1 cellular context compared by ENCODE assay signal in genomic region chr1:11526071-11526895, GRCh38.
TF ChIP-seq lines count a peak whose summit lies in the region.

No MANE protein-coding gene starts in this region.

TF ChIP-seq in HepG2, 621 proteins besides CTCF, POLR2A, EP300 and RAD21 (continued from another document):
- TF ChIP-seq, protein P1, sequence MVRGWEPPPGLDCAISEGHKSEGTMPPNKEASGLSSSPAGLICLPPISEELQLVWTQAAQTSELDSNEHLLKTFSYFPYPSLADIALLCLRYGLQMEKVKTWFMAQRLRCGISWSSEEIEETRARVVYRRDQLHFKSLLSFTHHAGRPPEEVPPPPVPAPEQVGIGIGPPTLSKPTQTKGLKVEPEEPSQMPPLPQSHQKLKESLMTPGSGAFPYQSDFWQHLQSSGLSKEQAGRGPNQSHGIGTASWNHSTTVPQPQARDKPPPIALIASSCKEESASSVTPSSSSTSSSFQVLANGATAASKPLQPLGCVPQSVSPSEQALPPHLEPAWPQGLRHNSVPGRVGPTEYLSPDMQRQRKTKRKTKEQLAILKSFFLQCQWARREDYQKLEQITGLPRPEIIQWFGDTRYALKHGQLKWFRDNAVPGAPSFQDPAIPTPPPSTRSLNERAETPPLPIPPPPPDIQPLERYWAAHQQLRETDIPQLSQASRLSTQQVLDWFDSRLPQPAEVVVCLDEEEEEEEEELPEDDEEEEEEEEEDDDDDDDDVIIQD (CRISPR knock-in tag; IDR thresholded peaks at IDR 0.05; ENCODE audit: low read depth): no peak
- TF ChIP-seq, protein P2, sequence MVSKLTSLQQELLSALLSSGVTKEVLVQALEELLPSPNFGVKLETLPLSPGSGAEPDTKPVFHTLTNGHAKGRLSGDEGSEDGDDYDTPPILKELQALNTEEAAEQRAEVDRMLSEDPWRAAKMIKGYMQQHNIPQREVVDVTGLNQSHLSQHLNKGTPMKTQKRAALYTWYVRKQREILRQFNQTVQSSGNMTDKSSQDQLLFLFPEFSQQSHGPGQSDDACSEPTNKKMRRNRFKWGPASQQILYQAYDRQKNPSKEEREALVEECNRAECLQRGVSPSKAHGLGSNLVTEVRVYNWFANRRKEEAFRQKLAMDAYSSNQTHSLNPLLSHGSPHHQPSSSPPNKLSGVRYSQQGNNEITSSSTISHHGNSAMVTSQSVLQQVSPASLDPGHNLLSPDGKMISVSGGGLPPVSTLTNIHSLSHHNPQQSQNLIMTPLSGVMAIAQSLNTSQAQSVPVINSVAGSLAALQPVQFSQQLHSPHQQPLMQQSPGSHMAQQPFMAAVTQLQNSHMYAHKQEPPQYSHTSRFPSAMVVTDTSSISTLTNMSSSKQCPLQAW (CRISPR knock-in tag; IDR thresholded peaks at IDR 0.05): no peak
- TF ChIP-seq THYN1 (CRISPR knock-in tag; IDR thresholded peaks at IDR 0.05; ENCODE audit: borderline replicate concordance, low read depth) (no peak), ZNF446 (CRISPR knock-in tag; IDR thresholded peaks at IDR 0.05) (no peak), RARA (CRISPR knock-in tag; IDR thresholded peaks at IDR 0.05) (no peak), LBX2 (CRISPR knock-in tag; IDR thresholded peaks at IDR 0.05; ENCODE audit: borderline replicate concordance) (no peak), ESRRA (CRISPR knock-in tag; IDR thresholded peaks at IDR 0.05; ENCODE audit: low read depth) (no peak), MTA3 (CRISPR knock-in tag; IDR thresholded peaks at IDR 0.05) (no peak), ZNF775 (CRISPR knock-in tag; IDR thresholded peaks at IDR 0.05; ENCODE audit: borderline replicate concordance) (no peak), ZNF552 (CRISPR knock-in tag; IDR thresholded peaks at IDR 0.05; ENCODE audit: borderline replicate concordance) (no peak), ZGPAT (CRISPR knock-in tag; IDR thresholded peaks at IDR 0.05) (no peak), ZBTB42 (CRISPR knock-in tag; IDR thresholded peaks at IDR 0.05) (no peak), SIN3A (IDR thresholded peaks at IDR 0.05; ENCODE audit: borderline replicate concordance, low read depth, low read length) (no peak)
- TF ChIP-seq, protein P3, sequence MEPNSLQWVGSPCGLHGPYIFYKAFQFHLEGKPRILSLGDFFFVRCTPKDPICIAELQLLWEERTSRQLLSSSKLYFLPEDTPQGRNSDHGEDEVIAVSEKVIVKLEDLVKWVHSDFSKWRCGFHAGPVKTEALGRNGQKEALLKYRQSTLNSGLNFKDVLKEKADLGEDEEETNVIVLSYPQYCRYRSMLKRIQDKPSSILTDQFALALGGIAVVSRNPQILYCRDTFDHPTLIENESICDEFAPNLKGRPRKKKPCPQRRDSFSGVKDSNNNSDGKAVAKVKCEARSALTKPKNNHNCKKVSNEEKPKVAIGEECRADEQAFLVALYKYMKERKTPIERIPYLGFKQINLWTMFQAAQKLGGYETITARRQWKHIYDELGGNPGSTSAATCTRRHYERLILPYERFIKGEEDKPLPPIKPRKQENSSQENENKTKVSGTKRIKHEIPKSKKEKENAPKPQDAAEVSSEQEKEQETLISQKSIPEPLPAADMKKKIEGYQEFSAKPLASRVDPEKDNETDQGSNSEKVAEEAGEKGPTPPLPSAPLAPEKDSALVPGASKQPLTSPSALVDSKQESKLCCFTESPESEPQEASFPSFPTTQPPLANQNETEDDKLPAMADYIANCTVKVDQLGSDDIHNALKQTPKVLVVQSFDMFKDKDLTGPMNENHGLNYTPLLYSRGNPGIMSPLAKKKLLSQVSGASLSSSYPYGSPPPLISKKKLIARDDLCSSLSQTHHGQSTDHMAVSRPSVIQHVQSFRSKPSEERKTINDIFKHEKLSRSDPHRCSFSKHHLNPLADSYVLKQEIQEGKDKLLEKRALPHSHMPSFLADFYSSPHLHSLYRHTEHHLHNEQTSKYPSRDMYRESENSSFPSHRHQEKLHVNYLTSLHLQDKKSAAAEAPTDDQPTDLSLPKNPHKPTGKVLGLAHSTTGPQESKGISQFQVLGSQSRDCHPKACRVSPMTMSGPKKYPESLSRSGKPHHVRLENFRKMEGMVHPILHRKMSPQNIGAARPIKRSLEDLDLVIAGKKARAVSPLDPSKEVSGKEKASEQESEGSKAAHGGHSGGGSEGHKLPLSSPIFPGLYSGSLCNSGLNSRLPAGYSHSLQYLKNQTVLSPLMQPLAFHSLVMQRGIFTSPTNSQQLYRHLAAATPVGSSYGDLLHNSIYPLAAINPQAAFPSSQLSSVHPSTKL (CRISPR knock-in tag; IDR thresholded peaks at IDR 0.05): no peak
